1 cellular context compared by ENCODE assay signal in genomic region chr11:643366-643765, GRCh38.
A peak's percentile ranks its signal among the peaks of the same experiment; 100 is the strongest.
TF ChIP-seq lines count a peak whose summit lies in the region.

No MANE protein-coding gene starts in this region.

TF ChIP-seq in HepG2, 621 proteins besides CTCF, POLR2A, EP300 and RAD21:
- TF ChIP-seq, protein P1, sequence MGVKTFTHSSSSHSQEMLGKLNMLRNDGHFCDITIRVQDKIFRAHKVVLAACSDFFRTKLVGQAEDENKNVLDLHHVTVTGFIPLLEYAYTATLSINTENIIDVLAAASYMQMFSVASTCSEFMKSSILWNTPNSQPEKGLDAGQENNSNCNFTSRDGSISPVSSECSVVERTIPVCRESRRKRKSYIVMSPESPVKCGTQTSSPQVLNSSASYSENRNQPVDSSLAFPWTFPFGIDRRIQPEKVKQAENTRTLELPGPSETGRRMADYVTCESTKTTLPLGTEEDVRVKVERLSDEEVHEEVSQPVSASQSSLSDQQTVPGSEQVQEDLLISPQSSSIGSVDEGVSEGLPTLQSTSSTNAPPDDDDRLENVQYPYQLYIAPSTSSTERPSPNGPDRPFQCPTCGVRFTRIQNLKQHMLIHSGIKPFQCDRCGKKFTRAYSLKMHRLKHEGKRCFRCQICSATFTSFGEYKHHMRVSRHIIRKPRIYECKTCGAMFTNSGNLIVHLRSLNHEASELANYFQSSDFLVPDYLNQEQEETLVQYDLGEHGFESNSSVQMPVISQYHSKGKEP (CRISPR knock-in tag; IDR thresholded peaks at IDR 0.05), result no peak
- TF ChIP-seq GATAD2A (CRISPR knock-in tag; IDR thresholded peaks at IDR 0.05) (no peak), YEATS2 (CRISPR knock-in tag; IDR thresholded peaks at IDR 0.05; ENCODE audit: borderline replicate concordance) (no peak), POLR2AphosphoS2 (IDR thresholded peaks at IDR 0.05; ENCODE audit: low read depth, low read length) (no peak), LRRFIP1 (CRISPR knock-in tag; conservative IDR thresholded peaks at IDR 0.05) (no peak), ZNF224 (CRISPR knock-in tag; IDR thresholded peaks at IDR 0.05) (no peak), HDAC1 (CRISPR knock-in tag; IDR thresholded peaks at IDR 0.05) (no peak), ZKSCAN8 (CRISPR knock-in tag; IDR thresholded peaks at IDR 0.05; ENCODE audit: borderline replicate concordance) (no peak), POLR2AphosphoS5 (IDR thresholded peaks at IDR 0.05; ENCODE audit: low read depth, low read length) (peak; percentile 7; the same call in 1 of the 2 replicates), MTF2 (CRISPR knock-in tag; IDR thresholded peaks at IDR 0.05; ENCODE audit: borderline replicate concordance) (no peak), ZSCAN21 (CRISPR knock-in tag; IDR thresholded peaks at IDR 0.05; ENCODE audit: borderline replicate concordance) (no peak), IKZF4 (CRISPR knock-in tag; IDR thresholded peaks at IDR 0.05; ENCODE audit: borderline replicate concordance, low read depth, not compliant biosample characterization) (no peak), ZNF891 (CRISPR knock-in tag; IDR thresholded peaks at IDR 0.05) (no peak), ZNF687 (CRISPR knock-in tag; IDR thresholded peaks at IDR 0.05) (peak; percentile 51)
